ENCODE assay signal across 1 cellular context in the genomic region with DNA sequence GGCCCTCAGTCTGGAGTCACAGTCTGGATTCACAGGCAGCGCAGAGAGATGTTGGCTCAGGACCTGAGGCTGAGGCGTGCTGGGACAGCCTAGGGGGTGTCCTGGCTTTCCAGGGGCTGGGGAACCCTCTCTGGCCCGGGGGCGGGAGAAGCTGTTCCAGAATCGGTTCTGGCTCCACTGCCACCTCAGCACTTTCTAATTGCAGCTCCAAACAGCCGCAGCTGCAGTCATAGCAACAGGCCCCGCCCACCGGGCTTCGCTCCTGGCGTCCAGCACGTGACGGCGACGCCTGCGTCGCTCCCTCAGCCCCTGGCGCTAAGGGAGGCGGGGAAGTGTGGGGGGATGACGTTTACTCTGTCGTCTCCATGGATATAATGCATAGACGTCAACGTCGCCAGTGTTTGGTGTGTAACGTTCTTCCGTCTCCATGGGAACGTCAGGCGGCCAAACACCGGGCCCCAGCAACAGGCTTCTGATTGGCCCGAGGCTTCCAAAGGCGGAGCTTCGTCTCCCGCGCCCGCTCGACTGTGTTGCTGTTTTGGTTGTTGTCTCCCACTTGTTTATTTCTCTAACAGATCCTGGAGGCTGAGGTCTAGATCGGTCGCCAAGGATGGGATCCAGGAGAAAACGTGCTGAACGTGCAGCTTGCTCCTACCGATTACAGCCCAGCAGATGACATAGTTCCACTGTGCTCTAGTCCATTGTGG.
A peak's percentile ranks its signal among the peaks of the same experiment; 100 is the strongest.
TF ChIP-seq lines count a peak whose summit lies in the region.

No MANE protein-coding gene starts in this region.

TF ChIP-seq in K562, 482 proteins besides CTCF, POLR2A, EP300 and RAD21 (continued from another document and continues in another):
- TF ChIP-seq, protein P1, sequence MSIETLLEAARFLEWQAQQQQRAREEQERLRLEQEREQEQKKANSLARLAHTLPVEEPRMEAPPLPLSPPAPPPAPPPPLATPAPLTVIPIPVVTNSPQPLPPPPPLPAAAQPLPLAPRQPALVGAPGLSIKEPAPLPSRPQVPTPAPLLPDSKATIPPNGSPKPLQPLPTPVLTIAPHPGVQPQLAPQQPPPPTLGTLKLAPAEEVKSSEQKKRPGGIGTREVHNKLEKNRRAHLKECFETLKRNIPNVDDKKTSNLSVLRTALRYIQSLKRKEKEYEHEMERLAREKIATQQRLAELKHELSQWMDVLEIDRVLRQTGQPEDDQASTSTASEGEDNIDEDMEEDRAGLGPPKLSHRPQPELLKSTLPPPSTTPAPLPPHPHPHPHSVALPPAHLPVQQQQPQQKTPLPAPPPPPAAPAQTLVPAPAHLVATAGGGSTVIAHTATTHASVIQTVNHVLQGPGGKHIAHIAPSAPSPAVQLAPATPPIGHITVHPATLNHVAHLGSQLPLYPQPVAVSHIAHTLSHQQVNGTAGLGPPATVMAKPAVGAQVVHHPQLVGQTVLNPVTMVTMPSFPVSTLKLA (conservative IDR thresholded peaks at IDR 0.05) = peak; percentile 81 to 87
- TF ChIP-seq MTA3 (IDR thresholded peaks at IDR 0.05; ENCODE audit: borderline replicate concordance) = no peak
- TF ChIP-seq, protein P2, sequence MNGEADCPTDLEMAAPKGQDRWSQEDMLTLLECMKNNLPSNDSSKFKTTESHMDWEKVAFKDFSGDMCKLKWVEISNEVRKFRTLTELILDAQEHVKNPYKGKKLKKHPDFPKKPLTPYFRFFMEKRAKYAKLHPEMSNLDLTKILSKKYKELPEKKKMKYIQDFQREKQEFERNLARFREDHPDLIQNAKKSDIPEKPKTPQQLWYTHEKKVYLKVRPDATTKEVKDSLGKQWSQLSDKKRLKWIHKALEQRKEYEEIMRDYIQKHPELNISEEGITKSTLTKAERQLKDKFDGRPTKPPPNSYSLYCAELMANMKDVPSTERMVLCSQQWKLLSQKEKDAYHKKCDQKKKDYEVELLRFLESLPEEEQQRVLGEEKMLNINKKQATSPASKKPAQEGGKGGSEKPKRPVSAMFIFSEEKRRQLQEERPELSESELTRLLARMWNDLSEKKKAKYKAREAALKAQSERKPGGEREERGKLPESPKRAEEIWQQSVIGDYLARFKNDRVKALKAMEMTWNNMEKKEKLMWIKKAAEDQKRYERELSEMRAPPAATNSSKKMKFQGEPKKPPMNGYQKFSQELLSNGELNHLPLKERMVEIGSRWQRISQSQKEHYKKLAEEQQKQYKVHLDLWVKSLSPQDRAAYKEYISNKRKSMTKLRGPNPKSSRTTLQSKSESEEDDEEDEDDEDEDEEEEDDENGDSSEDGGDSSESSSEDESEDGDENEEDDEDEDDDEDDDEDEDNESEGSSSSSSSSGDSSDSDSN (IDR thresholded peaks at IDR 0.05; ENCODE audit: borderline replicate concordance in 1 of 2, low read depth in 2 of 2, low read length in 2 of 2) = no peak
- TF ChIP-seq RBM15 (IDR thresholded peaks at IDR 0.05; ENCODE audit: insufficient read depth, low read length) = no peak
- TF ChIP-seq STAT5A (IDR thresholded peaks at IDR 0.05; ENCODE audit: borderline replicate concordance, low read length) = no peak
- TF ChIP-seq NCOA2 (IDR thresholded peaks at IDR 0.05; ENCODE audit: partially characterized antibody in 2 of 2) = no peak
- TF ChIP-seq MLX (CRISPR knock-in tag; conservative IDR thresholded peaks at IDR 0.05) = no peak
- peak; percentile 99 for TF ChIP-seq C11orf30 (IDR thresholded peaks at IDR 0.05; ENCODE audit: low read depth)
- TF ChIP-seq, protein P3, sequence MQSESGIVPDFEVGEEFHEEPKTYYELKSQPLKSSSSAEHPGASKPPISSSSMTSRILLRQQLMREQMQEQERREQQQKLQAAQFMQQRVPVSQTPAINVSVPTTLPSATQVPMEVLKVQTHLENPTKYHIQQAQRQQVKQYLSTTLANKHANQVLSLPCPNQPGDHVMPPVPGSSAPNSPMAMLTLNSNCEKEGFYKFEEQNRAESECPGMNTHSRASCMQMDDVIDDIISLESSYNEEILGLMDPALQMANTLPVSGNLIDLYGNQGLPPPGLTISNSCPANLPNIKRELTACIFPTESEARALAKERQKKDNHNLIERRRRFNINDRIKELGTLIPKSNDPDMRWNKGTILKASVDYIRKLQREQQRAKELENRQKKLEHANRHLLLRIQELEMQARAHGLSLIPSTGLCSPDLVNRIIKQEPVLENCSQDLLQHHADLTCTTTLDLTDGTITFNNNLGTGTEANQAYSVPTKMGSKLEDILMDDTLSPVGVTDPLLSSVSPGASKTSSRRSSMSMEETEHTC (IDR thresholded peaks at IDR 0.05) = peak; percentile 56; the same call in 1 of the 2 replicates
- no peak for TF ChIP-seq TAF7 (tag; IDR thresholded peaks at IDR 0.05)
- no peak for TF ChIP-seq ZNF239 (CRISPR knock-in tag; IDR thresholded peaks at IDR 0.05)
- TF ChIP-seq, protein P4, sequence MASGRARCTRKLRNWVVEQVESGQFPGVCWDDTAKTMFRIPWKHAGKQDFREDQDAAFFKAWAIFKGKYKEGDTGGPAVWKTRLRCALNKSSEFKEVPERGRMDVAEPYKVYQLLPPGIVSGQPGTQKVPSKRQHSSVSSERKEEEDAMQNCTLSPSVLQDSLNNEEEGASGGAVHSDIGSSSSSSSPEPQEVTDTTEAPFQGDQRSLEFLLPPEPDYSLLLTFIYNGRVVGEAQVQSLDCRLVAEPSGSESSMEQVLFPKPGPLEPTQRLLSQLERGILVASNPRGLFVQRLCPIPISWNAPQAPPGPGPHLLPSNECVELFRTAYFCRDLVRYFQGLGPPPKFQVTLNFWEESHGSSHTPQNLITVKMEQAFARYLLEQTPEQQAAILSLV (tag; IDR thresholded peaks at IDR 0.05) = no peak
- no peak for TF ChIP-seq ZBTB7A (IDR thresholded peaks at IDR 0.05; ENCODE audit: borderline replicate concordance, control insufficient read depth, low read depth, low read length)
- 0 out of 2 replicates have a peak, but pooled peaks have one; percentile 39 for TF ChIP-seq GABPB1 (CRISPR knock-in tag; IDR thresholded peaks at IDR 0.05)
- TF ChIP-seq E2F6 (IDR thresholded peaks at IDR 0.05; ENCODE audit: borderline replicate concordance in 1 of 2, extremely low read depth in 1 of 2, insufficient read depth in 1 of 2, insufficient read length in 1 of 2, low read depth in 1 of 2, low read length in 1 of 2, poor library complexity in 1 of 2, severe bottlenecking in 1 of 2) = peak; percentile 82 to 91
- TF ChIP-seq PTBP1 (IDR thresholded peaks at IDR 0.05; ENCODE audit: low read depth, low read length) = no peak
- no peak for TF ChIP-seq OTX1 (CRISPR knock-in tag; IDR thresholded peaks at IDR 0.05)
- TF ChIP-seq NR4A1 (CRISPR knock-in tag; IDR thresholded peaks at IDR 0.05) = no peak
- TF ChIP-seq NR4A1 (tag; IDR thresholded peaks at IDR 0.05) = no peak
- TF ChIP-seq NEUROD1 (IDR thresholded peaks at IDR 0.05; ENCODE audit: borderline replicate concordance, low read depth, low read length, partially characterized antibody) = peak; percentile 86
- TF ChIP-seq, protein P5, sequence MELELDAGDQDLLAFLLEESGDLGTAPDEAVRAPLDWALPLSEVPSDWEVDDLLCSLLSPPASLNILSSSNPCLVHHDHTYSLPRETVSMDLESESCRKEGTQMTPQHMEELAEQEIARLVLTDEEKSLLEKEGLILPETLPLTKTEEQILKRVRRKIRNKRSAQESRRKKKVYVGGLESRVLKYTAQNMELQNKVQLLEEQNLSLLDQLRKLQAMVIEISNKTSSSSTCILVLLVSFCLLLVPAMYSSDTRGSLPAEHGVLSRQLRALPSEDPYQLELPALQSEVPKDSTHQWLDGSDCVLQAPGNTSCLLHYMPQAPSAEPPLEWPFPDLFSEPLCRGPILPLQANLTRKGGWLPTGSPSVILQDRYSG (tag; conservative IDR thresholded peaks at IDR 0.05; ENCODE audit: low read depth) = no peak
- no peak for TF ChIP-seq HMG20A (CRISPR knock-in tag; conservative IDR thresholded peaks at IDR 0.05)
- no peak for TF ChIP-seq ZNF668 (CRISPR knock-in tag; IDR thresholded peaks at IDR 0.05)
- TF ChIP-seq, protein P6, sequence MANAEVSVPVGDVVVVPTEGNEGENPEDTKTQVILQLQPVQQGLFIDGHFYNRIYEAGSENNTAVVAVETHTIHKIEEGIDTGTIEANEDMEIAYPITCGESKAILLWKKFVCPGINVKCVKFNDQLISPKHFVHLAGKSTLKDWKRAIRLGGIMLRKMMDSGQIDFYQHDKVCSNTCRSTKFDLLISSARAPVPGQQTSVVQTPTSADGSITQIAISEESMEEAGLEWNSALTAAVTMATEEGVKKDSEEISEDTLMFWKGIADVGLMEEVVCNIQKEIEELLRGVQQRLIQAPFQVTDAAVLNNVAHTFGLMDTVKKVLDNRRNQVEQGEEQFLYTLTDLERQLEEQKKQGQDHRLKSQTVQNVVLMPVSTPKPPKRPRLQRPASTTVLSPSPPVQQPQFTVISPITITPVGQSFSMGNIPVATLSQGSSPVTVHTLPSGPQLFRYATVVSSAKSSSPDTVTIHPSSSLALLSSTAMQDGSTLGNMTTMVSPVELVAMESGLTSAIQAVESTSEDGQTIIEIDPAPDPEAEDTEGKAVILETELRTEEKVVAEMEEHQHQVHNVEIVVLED (CRISPR knock-in tag; IDR thresholded peaks at IDR 0.05) = peak; percentile 93
- TF ChIP-seq GTF3C2 (IDR thresholded peaks at IDR 0.05; ENCODE audit: borderline replicate concordance, extremely low read depth, insufficient read length) = no peak
- TF ChIP-seq CBFA2T2 (conservative IDR thresholded peaks at IDR 0.05) = peak; percentile 57; the same call in 1 of the 2 replicates
- TF ChIP-seq NFE2 (IDR thresholded peaks at IDR 0.05; ENCODE audit: low read depth) = peak; percentile 61
- no peak for TF ChIP-seq KAT7 (CRISPR knock-in tag; IDR thresholded peaks at IDR 0.05; ENCODE audit: borderline replicate concordance)
- TF ChIP-seq ZNF507 (tag; conservative IDR thresholded peaks at IDR 0.05) = no peak
- no peak for TF ChIP-seq ZNF431 (CRISPR knock-in tag; IDR thresholded peaks at IDR 0.05)
- TF ChIP-seq, protein P7, sequence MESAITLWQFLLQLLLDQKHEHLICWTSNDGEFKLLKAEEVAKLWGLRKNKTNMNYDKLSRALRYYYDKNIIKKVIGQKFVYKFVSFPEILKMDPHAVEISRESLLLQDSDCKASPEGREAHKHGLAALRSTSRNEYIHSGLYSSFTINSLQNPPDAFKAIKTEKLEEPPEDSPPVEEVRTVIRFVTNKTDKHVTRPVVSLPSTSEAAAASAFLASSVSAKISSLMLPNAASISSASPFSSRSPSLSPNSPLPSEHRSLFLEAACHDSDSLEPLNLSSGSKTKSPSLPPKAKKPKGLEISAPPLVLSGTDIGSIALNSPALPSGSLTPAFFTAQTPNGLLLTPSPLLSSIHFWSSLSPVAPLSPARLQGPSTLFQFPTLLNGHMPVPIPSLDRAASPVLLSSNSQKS (CRISPR knock-in tag; IDR thresholded peaks at IDR 0.05) = no peak
- 0 out of 2 replicates have a peak, but pooled peaks have one; percentile 9 for TF ChIP-seq FOSL1 (tag; conservative IDR thresholded peaks at IDR 0.05)
- TF ChIP-seq ZNF655 (CRISPR knock-in tag; IDR thresholded peaks at IDR 0.05) = no peak
- no peak for TF ChIP-seq MYNN (IDR thresholded peaks at IDR 0.05)
- no peak for TF ChIP-seq MYNN (CRISPR knock-in tag; IDR thresholded peaks at IDR 0.05)
- TF ChIP-seq ZNF586 (CRISPR knock-in tag; conservative IDR thresholded peaks at IDR 0.05) = no peak
- TF ChIP-seq, protein P8, sequence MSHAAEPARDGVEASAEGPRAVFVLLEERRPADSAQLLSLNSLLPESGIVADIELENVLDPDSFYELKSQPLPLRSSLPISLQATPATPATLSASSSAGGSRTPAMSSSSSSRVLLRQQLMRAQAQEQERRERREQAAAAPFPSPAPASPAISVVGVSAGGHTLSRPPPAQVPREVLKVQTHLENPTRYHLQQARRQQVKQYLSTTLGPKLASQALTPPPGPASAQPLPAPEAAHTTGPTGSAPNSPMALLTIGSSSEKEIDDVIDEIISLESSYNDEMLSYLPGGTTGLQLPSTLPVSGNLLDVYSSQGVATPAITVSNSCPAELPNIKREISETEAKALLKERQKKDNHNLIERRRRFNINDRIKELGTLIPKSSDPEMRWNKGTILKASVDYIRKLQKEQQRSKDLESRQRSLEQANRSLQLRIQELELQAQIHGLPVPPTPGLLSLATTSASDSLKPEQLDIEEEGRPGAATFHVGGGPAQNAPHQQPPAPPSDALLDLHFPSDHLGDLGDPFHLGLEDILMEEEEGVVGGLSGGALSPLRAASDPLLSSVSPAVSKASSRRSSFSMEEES (CRISPR knock-in tag; IDR thresholded peaks at IDR 0.05) = peak; percentile 48
- TF ChIP-seq ILF3 (IDR thresholded peaks at IDR 0.05; ENCODE audit: borderline replicate concordance) = no peak
- TF ChIP-seq POLR3G (IDR thresholded peaks at IDR 0.05; ENCODE audit: extremely low read depth, insufficient read length, insufficient replicate concordance) = no peak
